In the genomic region with DNA sequence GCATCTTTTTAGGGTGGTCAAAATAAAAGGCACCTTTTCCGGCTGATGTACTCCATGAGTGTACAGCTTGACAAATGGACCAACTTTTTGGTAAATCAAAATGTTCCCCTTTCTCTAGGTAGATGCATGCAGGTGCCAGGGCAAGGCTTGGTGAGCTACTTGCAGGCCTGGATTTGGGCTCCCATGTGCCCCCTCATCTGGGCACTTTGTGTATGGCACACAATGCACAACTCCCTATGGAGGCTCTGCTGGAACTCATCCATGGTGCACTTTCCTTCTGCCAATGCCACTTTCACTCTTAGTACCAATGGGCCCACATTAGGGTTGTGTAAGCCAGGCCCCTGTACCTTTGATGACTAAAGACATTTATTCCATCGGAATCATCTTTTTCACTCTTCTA, we compare ENCODE assay signal across 19 cellular contexts.
DNase-seq lines count a peak whose midpoint lies in the region; ATAC-seq and TF ChIP-seq lines count a peak whose summit lies in the region.
"Had no signal": no experiment of that assay in that cellular context is flagged by ENCODE, and none has a peak within 500 bp of the region (broad histone marks: within the 10 kb centered on the region; RNA-seq: fewer than 3 reads in every experiment).

No MANE protein-coding gene starts in this region.

- no peaks in the 10 kb centered on the region for H3K4me1 ChIP-seq in transverse colon
- no peaks in the 10 kb centered on the region for H3K4me1 ChIP-seq in naive thymus-derived CD4-positive, alpha-beta T cell (ENCODE audit: control insufficient read depth in 2 of 2, insufficient read depth in 2 of 2, low read length in 2 of 2)
- H3K4me1 ChIP-seq: gastroesophageal sphincter had no signal

- no peaks in the 10 kb centered on the region for H3K36me3 ChIP-seq in transverse colon
- no peaks in the 10 kb centered on the region for H3K36me3 ChIP-seq in naive thymus-derived CD4-positive, alpha-beta T cell (ENCODE audit: control insufficient read depth in 2 of 3, insufficient read depth in 3 of 3, low read length in 3 of 3)
- H3K36me3 ChIP-seq: gastroesophageal sphincter, thoracic aorta had no signal

- no peak overlapping the region for H3K27ac Mint-ChIP-seq in endothelial cell (ENCODE audit: unreplicated experiment)
- no peak overlapping the region for H3K27ac Mint-ChIP-seq in naive thymus-derived CD4-positive, alpha-beta T cell
- H3K27ac Mint-ChIP-seq: CD4-positive, alpha-beta memory T cell had no signal

- H3K27me3 Mint-ChIP-seq in endothelial cell (ENCODE audit: unreplicated experiment): no peaks in the 10 kb centered on the region
- H3K27me3 Mint-ChIP-seq in naive thymus-derived CD4-positive, alpha-beta T cell: peaks cover 0 to 6% (median 0%) of the 10 kb centered on the region in 5 donors
- H3K27me3 Mint-ChIP-seq: CD4-positive, alpha-beta memory T cell had no signal

- peak; percentile 10; the same call in 1 of the 2 replicates for TF ChIP-seq CTCF in GM12874 (IDR thresholded peaks at IDR 0.05; ENCODE audit: insufficient read depth, low read depth, low read length)
- TF ChIP-seq CTCF in endothelial cell (IDR thresholded peaks at IDR 0.05; ENCODE audit: unreplicated experiment): peak; percentile 31
- no peak for TF ChIP-seq CTCF in transverse colon (IDR thresholded peaks at IDR 0.05)

- H3K4me3 Mint-ChIP-seq in endothelial cell (ENCODE audit: unreplicated experiment): no peak overlapping the region
- H3K4me3 Mint-ChIP-seq in naive thymus-derived CD4-positive, alpha-beta T cell: no peak overlapping the region
- H3K4me3 Mint-ChIP-seq: CD4-positive, alpha-beta memory T cell had no signal

- no peak for ATAC-seq in naive thymus-derived CD4-positive, alpha-beta T cell
- ATAC-seq: gastroesophageal sphincter had no signal

- no peaks in the 10 kb centered on the region for H3K36me3 Mint-ChIP-seq in endothelial cell (ENCODE audit: low read depth, unreplicated experiment)
- no peaks in the 10 kb centered on the region for H3K36me3 Mint-ChIP-seq in naive thymus-derived CD4-positive, alpha-beta T cell
- H3K36me3 Mint-ChIP-seq: CD4-positive, alpha-beta memory T cell had no signal

- WGBS in transverse colon (ENCODE audit: low coverage in 1 of 2), 2 donors: 88 to 100% methylated on average over 1 to 2 of the region's 2 CpGs

- CTCF ChIA-PET in naive thymus-derived CD4-positive, alpha-beta T cell (lab: Charles Lee): no interaction called here

- no peak overlapping the region for H3K4me3 ChIP-seq in transverse colon
- H3K4me3 ChIP-seq in naive thymus-derived CD4-positive, alpha-beta T cell (ENCODE audit: low read length): no peak overlapping the region
- H3K4me3 ChIP-seq: gastroesophageal sphincter, thoracic aorta had no signal

- in situ Hi-C loops in transverse colon (cut with MboI; ENCODE audit: low pct_ligation_motif_present in 1 of 4, low pct_unique_long_range_greater_than_20kb in 1 of 4, low sequenced_read_pairs in 3 of 4): no loop called here

- DNase-seq in NCI-H748 (lab: John Stamatoyannopoulos, UW; ENCODE audit: unreplicated experiment): peak; percentile 33
- DNase-seq in NCI-H748 treated with DMSO at 0.1 percent for 48 hours (lab: John Stamatoyannopoulos, UW): no peak
- DNase-seq in NCI-H69 (lab: John Stamatoyannopoulos, UW): peak; percentile 52
- DNase-seq in endothelial cell (ENCODE audit: low spot score): peak; percentile 15
- no peak for DNase-seq in effector CD8-positive, alpha-beta T cell (lab: John Stamatoyannopoulos, UW)
- DNase-seq in transverse colon: no peak
- DNase-seq in naive thymus-derived CD4-positive, alpha-beta T cell: no peak
- DNase-seq: activated effector memory CD4-positive, alpha-beta T cell treated with anti-CD3 and anti-CD28 coated beads, Interleukin-2, amount 50 U/mL, for 16 hours; anterior cingulate cortex; CD4-positive, alpha-beta memory T cell; Kasumi-1; NCI-H187 treated with DMSO at 0.1 percent for 48 hours; NCI-H774; retina; stimulated activated CD4-positive, alpha-beta T cell treated with anti-CD3 and anti-CD28 coated beads, Interleukin-1b, Interleukin-23, amount 100 ng/mL, for 48 hours; stimulated activated CD8-positive, alpha-beta memory T cell treated with anti-CD3 and anti-CD28 coated beads, Interleukin-4, amount 100 ng/mL, for 48 hours had no signal

- H3K9me3 Mint-ChIP-seq in endothelial cell (ENCODE audit: unreplicated experiment): no peaks in the 10 kb centered on the region
- peaks cover 0 to 5% (median under 1%) of the 10 kb centered on the region in 11 donors for H3K9me3 Mint-ChIP-seq in naive thymus-derived CD4-positive, alpha-beta T cell

- POLR2A ChIA-PET in naive thymus-derived CD4-positive, alpha-beta T cell (lab: Charles Lee): no interaction called here

- H3K9me3 ChIP-seq in transverse colon: no peaks in the 10 kb centered on the region
- H3K9me3 ChIP-seq in naive thymus-derived CD4-positive, alpha-beta T cell (ENCODE audit: control insufficient read depth in 2 of 3, low read length in 3 of 3): no peaks in the 10 kb centered on the region
- H3K9me3 ChIP-seq: gastroesophageal sphincter, thoracic aorta had no signal

- intact Hi-C loops in transverse colon (cut with DNase I; ENCODE audit: low total_unique reads): no loop called here
- intact Hi-C loops in naive thymus-derived CD4-positive, alpha-beta T cell (cut with micrococcal nuclease): no loop called here

- no peak for TF ChIP-seq EP300 in transverse colon (IDR thresholded peaks at IDR 0.05; ENCODE audit: low read depth)

- H3K27me3 ChIP-seq in transverse colon: no peaks in the 10 kb centered on the region
- no peaks in the 10 kb centered on the region for H3K27me3 ChIP-seq in naive thymus-derived CD4-positive, alpha-beta T cell (ENCODE audit: control insufficient read depth in 2 of 2, insufficient read depth in 2 of 2, low read length in 2 of 2)
- H3K27me3 ChIP-seq: gastroesophageal sphincter had no signal

- H3K27ac ChIP-seq in transverse colon: no peak overlapping the region
- H3K27ac ChIP-seq in naive thymus-derived CD4-positive, alpha-beta T cell (ENCODE audit: low read depth, low read length): no peak overlapping the region
- H3K27ac ChIP-seq: gastroesophageal sphincter, thoracic aorta had no signal

- TF ChIP-seq POLR2A in transverse colon (IDR thresholded peaks at IDR 0.05): no peak

- H3K4me1 Mint-ChIP-seq in endothelial cell (ENCODE audit: unreplicated experiment): no peaks in the 10 kb centered on the region
- no peaks in the 10 kb centered on the region for H3K4me1 Mint-ChIP-seq in naive thymus-derived CD4-positive, alpha-beta T cell
- H3K4me1 Mint-ChIP-seq: CD4-positive, alpha-beta memory T cell had no signal

Comparison
In these comparisons a context has a peak if more than half of its experiments do, and no peak if none do; other contexts are left out.
1. DNase-seq: peak in NCI-H748 (single experiment), NCI-H69 (single experiment) and endothelial cell (single experiment); none in NCI-H748 treated with DMSO at 0.1 percent for 48 hours (single experiment), effector CD8-positive, alpha-beta T cell (single experiment), transverse colon (single experiment) and naive thymus-derived CD4-positive, alpha-beta T cell (0 of 9).
2. CTCF ChIP-seq: peak in GM12874 (single experiment) and endothelial cell (single experiment); none in transverse colon (0 of 5).